In the genomic region with DNA sequence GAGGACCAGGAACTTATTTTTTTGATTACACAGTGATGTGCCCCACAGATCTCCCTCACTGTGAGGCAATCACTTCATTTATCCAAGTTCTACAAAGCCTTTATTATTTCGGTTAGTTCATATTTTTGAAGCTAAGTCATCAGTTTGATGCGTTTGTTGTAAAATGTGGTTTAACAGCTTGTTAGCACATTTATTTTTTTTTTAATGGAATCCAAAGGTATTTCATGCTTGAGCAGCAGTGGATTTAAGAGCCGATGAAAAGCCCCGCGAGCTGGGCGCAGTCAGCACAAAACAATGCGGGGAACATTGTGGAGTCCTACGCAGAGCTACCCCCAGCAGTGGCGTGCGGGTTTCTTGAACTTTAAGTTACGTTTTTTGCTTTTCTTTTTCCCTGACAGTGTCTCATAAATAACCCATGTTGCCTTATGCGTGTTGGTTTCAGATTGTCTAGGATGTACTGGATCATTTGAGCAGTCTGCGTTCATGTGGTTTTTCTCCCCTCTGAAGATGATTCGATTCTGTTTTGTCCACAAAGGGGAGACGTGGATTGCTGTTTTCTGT, we compare ENCODE assay signal across 11 cellular contexts.
DNase-seq lines count a peak whose midpoint lies in the region; ATAC-seq and TF ChIP-seq lines count a peak whose summit lies in the region.
"Had no signal": no experiment of that assay in that cellular context is flagged by ENCODE, and none has a peak within 500 bp of the region (broad histone marks: within the 10 kb centered on the region; RNA-seq: fewer than 3 reads in every experiment).

No MANE protein-coding gene starts in this region.

- H3K36me3 Mint-ChIP-seq in chondrocyte (ENCODE audit: low read depth) = no peaks in the 10 kb centered on the region
- H3K36me3 Mint-ChIP-seq: activated naive CD8-positive, alpha-beta T cell; WTC11 had no signal

- 54 to 84% methylated on average over 14 to 15 of the region's 15 CpGs for WGBS in transverse colon (ENCODE audit: low coverage in 1 of 2), 2 donors

- H3K27me3 ChIP-seq in lower lobe of right lung (ENCODE audit: low read depth) (no peaks in the 10 kb centered on the region), transverse colon (no peaks in the 10 kb centered on the region)
- H3K27me3 ChIP-seq: testis had no signal

- H3K27ac Mint-ChIP-seq in chondrocyte (ENCODE audit: unreplicated experiment) = peak overlapping the region; percentile 34
- H3K27ac Mint-ChIP-seq: activated naive CD8-positive, alpha-beta T cell; WTC11 had no signal

- TF ChIP-seq POLR2A in transverse colon (IDR thresholded peaks at IDR 0.05) = no peak

- H3K9me3 ChIP-seq in lower lobe of right lung = no peaks in the 10 kb centered on the region
- no peaks in the 10 kb centered on the region for H3K9me3 ChIP-seq in transverse colon
- H3K9me3 ChIP-seq: testis had no signal

- H3K4me3 Mint-ChIP-seq in chondrocyte (ENCODE audit: unreplicated experiment) = peak overlapping the region; percentile 58
- H3K4me3 Mint-ChIP-seq: activated naive CD8-positive, alpha-beta T cell; WTC11 had no signal

- peaks cover 7% of the 10 kb centered on the region for H3K4me1 ChIP-seq in lower lobe of right lung
- H3K4me1 ChIP-seq in transverse colon = no peaks in the 10 kb centered on the region
- H3K4me1 ChIP-seq: testis had no signal

- H3K27ac ChIP-seq in lower lobe of right lung (peak overlapping the region; percentile 34), transverse colon (peak overlapping the region; percentile 46 to 65 (median 52))
- H3K27ac ChIP-seq: testis had no signal

- H3K36me3 ChIP-seq in lower lobe of right lung = no peaks in the 10 kb centered on the region
- no peaks in the 10 kb centered on the region for H3K36me3 ChIP-seq in transverse colon

- TF ChIP-seq CTCF in chondrocyte (IDR thresholded peaks at IDR 0.05) (no peak), lower lobe of right lung (IDR thresholded peaks at IDR 0.05) (no peak), transverse colon (IDR thresholded peaks at IDR 0.05) (no peak)

- peaks cover 5% of the 10 kb centered on the region for H3K9me3 Mint-ChIP-seq in chondrocyte (ENCODE audit: low read depth)
- H3K9me3 Mint-ChIP-seq: WTC11 had no signal

- no peak for TF ChIP-seq EP300 in transverse colon (IDR thresholded peaks at IDR 0.05; ENCODE audit: low read depth)

- H3K4me1 Mint-ChIP-seq in chondrocyte (ENCODE audit: low read depth) = peaks cover 13% of the 10 kb centered on the region

- ATAC-seq in lower lobe of right lung = peak in 1 of 2 donors; percentile 37
- ATAC-seq in GM21528 (IDR thresholded peaks at IDR 0.05; ENCODE audit: low FRiP score, unreplicated experiment) = no peak
- no peak for ATAC-seq in GM21723 (IDR thresholded peaks at IDR 0.05; ENCODE audit: unreplicated experiment)
- ATAC-seq: WTC11 had no signal

- peaks cover 6% of the 10 kb centered on the region for H3K27me3 Mint-ChIP-seq in chondrocyte (ENCODE audit: low read depth)
- H3K27me3 Mint-ChIP-seq: activated naive CD8-positive, alpha-beta T cell had no signal

- intact Hi-C loops in lower lobe of right lung (cut with DNase I) = no loop called here
- intact Hi-C loops in transverse colon (cut with DNase I; ENCODE audit: low total_unique reads) = no loop called here

- H3K4me3 ChIP-seq in lower lobe of right lung (peak overlapping the region; percentile 20), transverse colon (peak overlapping the region in 2 of 4 donors; percentile 3 to 11)

- DNase-seq in HT1080 (ENCODE audit: low read depth) (peak; percentile 41), chondrocyte (ENCODE audit: low spot score) (no peak), lower lobe of right lung (no peak), transverse colon (no peak), NCI-H2196 treated with DMSO at 0.1 percent for 48 hours (lab: John Stamatoyannopoulos, UW; ENCODE audit: unreplicated experiment) (no peak)
- DNase-seq: NCI-H526 treated with DMSO at 0.1 percent for 48 hours, testis had no signal

- in situ Hi-C loops in transverse colon (cut with MboI; ENCODE audit: low pct_ligation_motif_present in 1 of 4, low pct_unique_long_range_greater_than_20kb in 1 of 4, low sequenced_read_pairs in 3 of 4) = no loop called here
